In genomic region chr10:45505336-45505735, GRCh38 we compare ENCODE assay signal across 17 cellular contexts.
"Had no signal": no experiment of that assay in that cellular context is flagged by ENCODE, and none has a peak within 500 bp of the region (broad histone marks: within the 10 kb centered on the region; RNA-seq: fewer than 3 reads in every experiment).

No MANE protein-coding gene starts in this region.

- H3K4me3 Mint-ChIP-seq: activated CD4-positive, alpha-beta memory T cell treated with anti-CD3 and anti-CD28 coated beads, Interleukin-2, amount 10 ng/mL, durations not matched to agents 7 days and 5 days; activated CD4-positive, alpha-beta T cell treated with anti-CD3 and anti-CD28 coated beads for 36 hours; activated naive CD8-positive, alpha-beta T cell treated with anti-CD3 and anti-CD28 coated beads, Interleukin-2, amount 10 ng/mL, durations not matched to agents 7 days and 5 days; endodermal cell; nephron progenitor cell; stimulated activated naive CD8-positive, alpha-beta T cell treated with anti-CD3 and anti-CD28 coated beads, Interleukin-15, Interleukin-2, amounts not matched to agents 100 ng/mL and 50 ng/mL, for 24 hours had no signal

- H3K27ac ChIP-seq: breast epithelium, foreskin keratinocyte, heart left ventricle, left lung, WERI-Rb-1 had no signal

- H3K36me3 ChIP-seq: breast epithelium, heart left ventricle, left lung, WERI-Rb-1 had no signal

- H3K9me3 Mint-ChIP-seq: activated CD4-positive, alpha-beta memory T cell treated with anti-CD3 and anti-CD28 coated beads, Interleukin-2, amount 10 ng/mL, durations not matched to agents 7 days and 5 days; activated naive CD8-positive, alpha-beta T cell treated with anti-CD3 and anti-CD28 coated beads, Interleukin-2, amount 10 ng/mL, durations not matched to agents 7 days and 5 days; endodermal cell; stimulated activated naive CD8-positive, alpha-beta T cell treated with anti-CD3 and anti-CD28 coated beads, Interleukin-15, Interleukin-2, amounts not matched to agents 100 ng/mL and 50 ng/mL, for 24 hours had no signal

- H3K4me1 ChIP-seq: breast epithelium, heart left ventricle, left lung had no signal

- H3K27me3 ChIP-seq: breast epithelium, foreskin keratinocyte, heart left ventricle, left lung had no signal

- H3K27me3 Mint-ChIP-seq: activated CD4-positive, alpha-beta memory T cell treated with anti-CD3 and anti-CD28 coated beads, Interleukin-2, amount 10 ng/mL, durations not matched to agents 7 days and 5 days; activated CD4-positive, alpha-beta T cell treated with anti-CD3 and anti-CD28 coated beads for 36 hours; activated naive CD8-positive, alpha-beta T cell treated with anti-CD3 and anti-CD28 coated beads, Interleukin-2, amount 10 ng/mL, durations not matched to agents 7 days and 5 days; stimulated activated naive CD8-positive, alpha-beta T cell treated with anti-CD3 and anti-CD28 coated beads, Interleukin-15, Interleukin-2, amounts not matched to agents 100 ng/mL and 50 ng/mL, for 24 hours had no signal

- ATAC-seq: activated CD4-positive, alpha-beta T cell treated with anti-CD3 and anti-CD28 coated beads for 36 hours; foreskin keratinocyte; heart left ventricle; left lung; sciatic nerve had no signal

- H3K27ac Mint-ChIP-seq: activated CD4-positive, alpha-beta memory T cell treated with anti-CD3 and anti-CD28 coated beads, Interleukin-2, amount 10 ng/mL, durations not matched to agents 7 days and 5 days; activated CD4-positive, alpha-beta T cell treated with anti-CD3 and anti-CD28 coated beads for 36 hours; activated naive CD8-positive, alpha-beta T cell treated with anti-CD3 and anti-CD28 coated beads, Interleukin-2, amount 10 ng/mL, durations not matched to agents 7 days and 5 days; endodermal cell; nephron progenitor cell; stimulated activated naive CD8-positive, alpha-beta T cell treated with anti-CD3 and anti-CD28 coated beads, Interleukin-15, Interleukin-2, amounts not matched to agents 100 ng/mL and 50 ng/mL, for 24 hours had no signal

- H3K4me1 Mint-ChIP-seq: activated naive CD8-positive, alpha-beta T cell treated with anti-CD3 and anti-CD28 coated beads, Interleukin-2, amount 10 ng/mL, durations not matched to agents 7 days and 5 days; nephron progenitor cell had no signal

- H3K4me3 ChIP-seq: breast epithelium, heart left ventricle, left lung had no signal

- DNase-seq: activated CD4-positive, alpha-beta memory T cell treated with anti-CD3 and anti-CD28 coated beads, Interleukin-2, amount 10 ng/mL, durations not matched to agents 7 days and 5 days; activated CD4-positive, alpha-beta T cell treated with anti-CD3 and anti-CD28 coated beads for 36 hours; activated CD8-positive, alpha-beta memory T cell treated with anti-CD3 and anti-CD28 coated beads, Interleukin-2, amount 50 U/mL, for 4 hours; activated naive CD8-positive, alpha-beta T cell treated with anti-CD3 and anti-CD28 coated beads, Interleukin-2, amount 10 ng/mL, durations not matched to agents 7 days and 5 days; anterior cingulate cortex; dermis blood vessel endothelial cell; endodermal cell; erythroblast; foreskin keratinocyte; heart left ventricle; left lung; nephron progenitor cell; stimulated activated CD4-positive, alpha-beta T cell treated with anti-CD3 and anti-CD28 coated beads, Interleukin-2, amount 100 ng/mL, for 24 hours; WERI-Rb-1 had no signal
